In the genomic region with DNA sequence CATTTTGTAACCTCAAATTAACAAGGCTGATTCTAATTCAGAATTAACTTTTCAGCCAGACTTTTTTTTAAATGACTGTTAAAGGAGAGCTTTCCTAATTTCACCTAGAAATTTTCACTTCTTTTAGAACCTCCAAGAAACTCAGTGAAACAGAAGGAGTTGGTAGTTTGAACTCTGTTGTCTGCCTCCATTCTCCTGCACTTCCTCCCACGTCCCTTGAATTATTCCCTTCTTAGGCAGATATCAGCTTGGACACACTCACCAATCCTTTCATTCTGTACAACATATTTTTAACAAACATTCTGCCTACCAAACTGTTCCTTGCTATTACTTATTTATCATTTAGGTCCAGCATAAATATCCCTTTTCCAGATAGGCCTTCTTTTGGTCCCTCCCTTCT, we compare ENCODE assay signal across 18 cellular contexts.
DNase-seq lines count a peak whose midpoint lies in the region; ATAC-seq, FAIRE-seq and TF ChIP-seq lines count a peak whose summit lies in the region.
"Had no signal": no experiment of that assay in that cellular context is flagged by ENCODE, and none has a peak within 500 bp of the region (broad histone marks: within the 10 kb centered on the region; RNA-seq: fewer than 3 reads in every experiment).

No MANE protein-coding gene starts in this region.

- H3K27ac Mint-ChIP-seq in WTC11 (0 out of 2 replicates have a peak overlapping the region, but pooled peaks have one; percentile 17), memory B cell (peak overlapping the region; percentile 5)
- H3K27ac Mint-ChIP-seq in stimulated activated memory B cell treated with anti-CD40 and anti-IgM and Interleukin-4, amounts not matched to agents 10 μg/mL and 1 μg/mL and 100 μg/mL, for 72 hours: peak overlapping the region; percentile 76

- H3K36me3 Mint-ChIP-seq in WTC11: peaks cover 20% of the 10 kb centered on the region
- peaks cover 29% of the 10 kb centered on the region for H3K36me3 Mint-ChIP-seq in memory B cell
- peaks cover 37% of the 10 kb centered on the region for H3K36me3 Mint-ChIP-seq in stimulated activated memory B cell treated with anti-CD40 and anti-IgM and Interleukin-4, amounts not matched to agents 10 μg/mL and 1 μg/mL and 100 μg/mL, for 72 hours

- H3K9me3 ChIP-seq in HepG2 (ENCODE audit: low read length) (no peaks in the 10 kb centered on the region), right lobe of liver (no peaks in the 10 kb centered on the region), Peyer's patch (no peaks in the 10 kb centered on the region)

- 98% methylated on average over 1 of the region's 1 CpG for WGBS in HepG2 (ENCODE audit: low lambda C conversion rate)
- 89% methylated on average over 1 of the region's 1 CpG for WGBS in right lobe of liver (ENCODE audit: insufficient coverage, low coverage, low lambda C conversion rate, missing lambda C conversion rate)

- no peak overlapping the region for H3K9ac ChIP-seq in HepG2 (ENCODE audit: insufficient read depth, low read depth, low read length)
- H3K9ac ChIP-seq: KMS-11 had no signal

- TF ChIP-seq RAD21 in HepG2 (CRISPR knock-in tag; IDR thresholded peaks at IDR 0.05): no peak

- in situ Hi-C loops in HepG2 (cut with HindIII; ENCODE audit: extremely low pct_ligation_motif_present, low pct_unique_long_range_greater_than_20kb): no loop called here

- H3K9me3 Mint-ChIP-seq in WTC11 (no peaks in the 10 kb centered on the region), memory B cell (no peaks in the 10 kb centered on the region)
- no peaks in the 10 kb centered on the region for H3K9me3 Mint-ChIP-seq in stimulated activated memory B cell treated with anti-CD40 and anti-IgM and Interleukin-4, amounts not matched to agents 10 μg/mL and 1 μg/mL and 100 μg/mL, for 72 hours

- H3K4me1 ChIP-seq in HepG2 (ENCODE audit: insufficient read depth, low read length) (peaks cover 76% of the 10 kb centered on the region), right lobe of liver (peaks cover 0 to 9% (median 4%) of the 10 kb centered on the region in 4 donors), Peyer's patch (no peaks in the 10 kb centered on the region)

- H3K27me3 Mint-ChIP-seq in WTC11 (ENCODE audit: low read depth) (no peaks in the 10 kb centered on the region), memory B cell (no peaks in the 10 kb centered on the region)
- H3K27me3 Mint-ChIP-seq in stimulated activated memory B cell treated with anti-CD40 and anti-IgM and Interleukin-4, amounts not matched to agents 10 μg/mL and 1 μg/mL and 100 μg/mL, for 72 hours: no peaks in the 10 kb centered on the region

- peaks cover 12% of the 10 kb centered on the region for H3K79me2 ChIP-seq in HepG2 (ENCODE audit: insufficient read depth, low read length)

- no peak for FAIRE-seq in HepG2 (lab: Jason Lieb, UNC)
- FAIRE-seq: G401.6, GM12878 had no signal

- TF ChIP-seq CTCF in HepG2 (CRISPR knock-in tag; IDR thresholded peaks at IDR 0.05): no peak
- TF ChIP-seq CTCF in right lobe of liver (IDR thresholded peaks at IDR 0.05): no peak
- TF ChIP-seq CTCF in WTC11 (IDR thresholded peaks at IDR 0.05): no peak
- no peak for TF ChIP-seq CTCF in Peyer's patch (IDR thresholded peaks at IDR 0.05)

- ATAC-seq in HepG2 (no peak), right lobe of liver (no peak), WTC11 (no peak), memory B cell (ENCODE audit: low read depth) (no peak)
- no peak for ATAC-seq in stimulated activated memory B cell treated with anti-CD40 and anti-IgM and Interleukin-4, amounts not matched to agents 10 μg/mL and 1 μg/mL and 100 μg/mL, for 72 hours
- ATAC-seq: GM12878 had no signal

- CTCF ChIA-PET in HepG2 (lab: Yijun Ruan, JAX; ENCODE audit: low intra/inter-chr PET ratio, low total read pairs) (no interaction called here), WTC11 (lab: Charles Lee) (no interaction called here)

- POLR2A ChIA-PET in HepG2 (lab: Yijun Ruan, JAX): no interaction called here
- POLR2A ChIA-PET in WTC11 (lab: Charles Lee): no interaction called here

- H3K4me1 Mint-ChIP-seq in WTC11: peaks cover 6% of the 10 kb centered on the region
- H3K4me1 Mint-ChIP-seq in memory B cell: no peaks in the 10 kb centered on the region
- no peaks in the 10 kb centered on the region for H3K4me1 Mint-ChIP-seq in stimulated activated memory B cell treated with anti-CD40 and anti-IgM and Interleukin-4, amounts not matched to agents 10 μg/mL and 1 μg/mL and 100 μg/mL, for 72 hours

- H3K27ac ChIP-seq in HepG2 (ENCODE audit: extremely low read length, insufficient read depth, low read length): peak overlapping the region; percentile 20
- H3K27ac ChIP-seq in right lobe of liver: no peak overlapping the region
- no peak overlapping the region for H3K27ac ChIP-seq in Peyer's patch
- H3K27ac ChIP-seq: KMS-11, RWPE1 had no signal

- TF ChIP-seq EP300 in HepG2 (IDR thresholded peaks at IDR 0.05; ENCODE audit: low read depth in 2 of 2, low read length in 2 of 2): no peak
- TF ChIP-seq EP300 in HepG2 (CRISPR knock-in tag; IDR thresholded peaks at IDR 0.05; ENCODE audit: borderline replicate concordance): no peak

- H3K4me2 ChIP-seq in HepG2 (ENCODE audit: low read depth, low read length): no peak overlapping the region
- H3K4me2 ChIP-seq: KMS-11 had no signal

- peaks cover 74% of the 10 kb centered on the region for H4K20me1 ChIP-seq in HepG2 (ENCODE audit: insufficient read depth, low read length)

- H3K4me3 ChIP-seq in HepG2 (replicated peaks in 1 of 3; ENCODE audit: insufficient read depth in 1 of 3, low read depth in 2 of 3, low read length in 3 of 3) (no peak overlapping the region), right lobe of liver (no peak overlapping the region), Peyer's patch (no peak overlapping the region)
- H3K4me3 ChIP-seq: GM12878 had no signal

- intact Hi-C loops in HepG2 (cut with micrococcal nuclease; ENCODE audit: unreplicated experiment) (no loop called here), right lobe of liver (cut with DNase I) (no loop called here)

- TF ChIP-seq POLR2A in HepG2 (IDR thresholded peaks at IDR 0.05; ENCODE audit: insufficient read depth in 1 of 2, low read depth in 2 of 2, low read length in 2 of 2): no peak
- no peak for TF ChIP-seq POLR2A in right lobe of liver (IDR thresholded peaks at IDR 0.05)
- TF ChIP-seq POLR2A in Peyer's patch (IDR thresholded peaks at IDR 0.05): no peak

- H3K27me3 ChIP-seq in HepG2 (ENCODE audit: control insufficient read depth in 1 of 2, insufficient read depth in 2 of 2, low read length in 2 of 2): no peaks in the 10 kb centered on the region
- no peaks in the 10 kb centered on the region for H3K27me3 ChIP-seq in right lobe of liver
- no peaks in the 10 kb centered on the region for H3K27me3 ChIP-seq in Peyer's patch

- BruUV-seq in HepG2 (replicated peaks; lab: Mats Ljungman, UMichigan): no TSS peak

- H3K4me3 Mint-ChIP-seq in WTC11: no peak overlapping the region
- no peak overlapping the region for H3K4me3 Mint-ChIP-seq in memory B cell
- H3K4me3 Mint-ChIP-seq in stimulated activated memory B cell treated with anti-CD40 and anti-IgM and Interleukin-4, amounts not matched to agents 10 μg/mL and 1 μg/mL and 100 μg/mL, for 72 hours: no peak overlapping the region

- peaks cover 23 to 73% of the 10 kb centered on the region in 2 experiments for H3K36me3 ChIP-seq in HepG2 (replicated peaks in 1 of 2; ENCODE audit: control insufficient read depth in 1 of 2, insufficient read depth in 2 of 2, low read length in 2 of 2)
- peaks cover 0 to 13% (median 3%) of the 10 kb centered on the region in 4 donors for H3K36me3 ChIP-seq in right lobe of liver
- peaks cover 0 to 36% (median 0%) of the 10 kb centered on the region in 3 donors for H3K36me3 ChIP-seq in Peyer's patch

- H2AFZ ChIP-seq in HepG2 (ENCODE audit: low read length): no peak overlapping the region

- DNase-seq in HepG2 (ENCODE audit: low spot score) (no peak), right lobe of liver (no peak), WTC11 (ENCODE audit: low spot score) (no peak), memory B cell (ENCODE audit: low spot score in 2 of 2) (no peak), Peyer's patch (no peak), midbrain (lab: John Stamatoyannopoulos, UW) (no peak)
- DNase-seq in stimulated activated naive CD4-positive, alpha-beta T cell (lab: John Stamatoyannopoulos, UW): no peak
- DNase-seq: DMS79 treated with DMSO at 0.1 percent for 48 hours, GOT3, NCI-H1048, NCI-H1436 treated with DMSO at 0.1 percent for 48 hours, NCI-H2029 treated with DMSO at 0.1 percent for 48 hours, NCI-H774 had no signal

TF ChIP-seq in HepG2, 621 proteins besides CTCF, POLR2A, EP300 and RAD21 (continues in another document):
- TF ChIP-seq RBM22 (optimal IDR thresholded peaks at IDR 0.05; ENCODE audit: low read length) (peak; percentile 76), ZNF737 (CRISPR knock-in tag; IDR thresholded peaks at IDR 0.05; ENCODE audit: borderline replicate concordance) (no peak), CCDC6 (CRISPR knock-in tag; IDR thresholded peaks at IDR 0.05) (no peak), ZNF788 (CRISPR knock-in tag; IDR thresholded peaks at IDR 0.05; ENCODE audit: borderline replicate concordance) (no peak), POLR2AphosphoS5 (IDR thresholded peaks at IDR 0.05; ENCODE audit: low read depth, low read length) (peak; percentile 32), SSRP1 (CRISPR knock-in tag; IDR thresholded peaks at IDR 0.05) (peak; percentile 67; the same call in 1 of the 2 replicates), PAF1 (CRISPR knock-in tag; IDR thresholded peaks at IDR 0.05) (no peak), GLI4 (CRISPR knock-in tag; IDR thresholded peaks at IDR 0.05; ENCODE audit: borderline replicate concordance) (no peak)

TF ChIP-seq in WTC11, 78 proteins besides CTCF, POLR2A, EP300 and RAD21 (continues in another document):
- no peak for TF ChIP-seq IRF2 (CRISPR knock-in tag; IDR thresholded peaks at IDR 0.05; ENCODE audit: borderline replicate concordance, low read depth)
- TF ChIP-seq NFATC4 (CRISPR knock-in tag; IDR thresholded peaks at IDR 0.05): no peak
- no peak for TF ChIP-seq ZNF423 (CRISPR knock-in tag; IDR thresholded peaks at IDR 0.05)
- no peak for TF ChIP-seq TEAD4 (CRISPR knock-in tag; IDR thresholded peaks at IDR 0.05)
- TF ChIP-seq TEAD1 (CRISPR knock-in tag; IDR thresholded peaks at IDR 0.05): no peak
- TF ChIP-seq ZNF425 (CRISPR knock-in tag; conservative IDR thresholded peaks at IDR 0.05): no peak

Comparison
In these comparisons a context has a peak if more than half of its experiments do, and no peak if none do; other contexts are left out.
1. H3K27ac Mint-ChIP-seq: peak in every context shown above with its lines; median percentile 76 in stimulated activated memory B cell treated with anti-CD40 and anti-IgM and Interleukin-4, amounts not matched to agents 10 μg/mL and 1 μg/mL and 100 μg/mL, for 72 hours; 17 in WTC11; 5 in memory B cell.